10 cellular contexts compared by ENCODE assay signal in genomic region chr16:77782694-77783093, GRCh38. TPM values are rescaled to one million over a fixed set of nuclear protein-coding genes. Genes with fewer than 3 reads are reported as not detected.
A peak's percentile ranks its signal among the peaks of the same experiment; 100 is the strongest.
DNase-seq lines count a peak whose midpoint lies in the region; ATAC-seq and TF ChIP-seq lines count a peak whose summit lies in the region.
"Had no signal": no experiment of that assay in that cellular context is flagged by ENCODE, and none has a peak within 500 bp of the region (broad histone marks: within the 10 kb centered on the region; RNA-seq: fewer than 3 reads in every experiment).

No MANE protein-coding gene starts in this region.

- no peaks in the 10 kb centered on the region for H3K4me1 ChIP-seq in mesendoderm (ENCODE audit: control insufficient read depth, low read depth, low read length)
- H3K4me1 ChIP-seq: pancreas had no signal

- no peak overlapping the region for H3K4me3 Mint-ChIP-seq in activated CD8-positive, alpha-beta memory T cell treated with anti-CD3 and anti-CD28 coated beads, Interleukin-2, amount 10 ng/mL, durations not matched to agents 7 days and 5 days

- H3K4me2 ChIP-seq in mesendoderm (ENCODE audit: low read length): no peak overlapping the region

- no peak overlapping the region for H2BK5ac ChIP-seq in mesendoderm (ENCODE audit: low read length)

- DNase-seq in GM12864 (ENCODE audit: low read depth) (no peak), LNCaP clone FGC (ENCODE audit: low read depth) (no peak), astrocyte of the cerebellum (ENCODE audit: low read depth) (no peak), mesendoderm (peak; percentile 47), ureter (ENCODE audit: low spot score) (no peak)
- DNase-seq in activated CD8-positive, alpha-beta memory T cell treated with anti-CD3 and anti-CD28 coated beads for 24 hours: no peak
- no peak for DNase-seq in activated CD8-positive, alpha-beta memory T cell treated with anti-CD3 and anti-CD28 coated beads, Interleukin-2, amount 10 ng/mL, durations not matched to agents 7 days and 5 days
- DNase-seq: pancreas had no signal

- no peak overlapping the region for H3K23ac ChIP-seq in mesendoderm (ENCODE audit: low read length)

- no peak overlapping the region for H2AK5ac ChIP-seq in mesendoderm (ENCODE audit: low read length)

- no peaks in the 10 kb centered on the region for H3K4me1 Mint-ChIP-seq in activated CD8-positive, alpha-beta memory T cell treated with anti-CD3 and anti-CD28 coated beads, Interleukin-2, amount 10 ng/mL, durations not matched to agents 7 days and 5 days

- H3K27ac ChIP-seq in mesendoderm (ENCODE audit: low read depth, low read length): no peak overlapping the region
- H3K27ac ChIP-seq: pancreas, RWPE1 had no signal

- H3K27me3 Mint-ChIP-seq in activated CD8-positive, alpha-beta memory T cell treated with anti-CD3 and anti-CD28 coated beads, Interleukin-2, amount 10 ng/mL, durations not matched to agents 7 days and 5 days: peaks cover 21% of the 10 kb centered on the region

- H3K27ac Mint-ChIP-seq in activated CD8-positive, alpha-beta memory T cell treated with anti-CD3 and anti-CD28 coated beads, Interleukin-2, amount 10 ng/mL, durations not matched to agents 7 days and 5 days: no peak overlapping the region

- in situ Hi-C loops in astrocyte of the cerebellum (cut with HindIII; ENCODE audit: low sequenced_read_pairs): no loop called here

- no peaks in the 10 kb centered on the region for H3K79me1 ChIP-seq in mesendoderm (ENCODE audit: low read length)

- H4K8ac ChIP-seq in mesendoderm (ENCODE audit: low read depth, low read length): no peak overlapping the region

- no peak overlapping the region for H2BK120ac ChIP-seq in mesendoderm (ENCODE audit: low read depth, low read length)

- no peak overlapping the region for H3K4ac ChIP-seq in mesendoderm (ENCODE audit: low read depth, low read length)

- H3K9ac ChIP-seq in mesendoderm (ENCODE audit: low read length): no peak overlapping the region

- H2BK15ac ChIP-seq in mesendoderm (replicated peaks; ENCODE audit: low read depth): no peak overlapping the region

- no peak overlapping the region for H3K18ac ChIP-seq in mesendoderm (ENCODE audit: low read length)

- H3K9me3 Mint-ChIP-seq in activated CD8-positive, alpha-beta memory T cell treated with anti-CD3 and anti-CD28 coated beads, Interleukin-2, amount 10 ng/mL, durations not matched to agents 7 days and 5 days (ENCODE audit: low read depth): no peaks in the 10 kb centered on the region

- H3K27me3 ChIP-seq in mesendoderm (ENCODE audit: insufficient read depth, low read length, poor library complexity): no peaks in the 10 kb centered on the region

- no peaks in the 10 kb centered on the region for H3K36me3 ChIP-seq in mesendoderm (ENCODE audit: control insufficient read depth, insufficient read depth, low read length)
- H3K36me3 ChIP-seq: pancreas had no signal

- no peak for ATAC-seq in GM19467 (IDR thresholded peaks at IDR 0.05; ENCODE audit: unreplicated experiment)
- no peak for ATAC-seq in activated CD8-positive, alpha-beta memory T cell treated with anti-CD3 and anti-CD28 coated beads, Interleukin-2, amount 10 ng/mL, durations not matched to agents 7 days and 5 days

- no peaks in the 10 kb centered on the region for H3K79me2 ChIP-seq in mesendoderm (ENCODE audit: control insufficient read depth, insufficient read depth, low read length)

- TF ChIP-seq CTCF in GM12864 (IDR thresholded peaks at IDR 0.05; ENCODE audit: low read depth, low read length, missing control alignments): peak; percentile 33
- 0 out of 2 replicates have a peak, but pooled peaks have one; percentile 9 for TF ChIP-seq CTCF in LNCaP clone FGC (IDR thresholded peaks at IDR 0.05; ENCODE audit: control insufficient read depth, extremely low read depth, insufficient read depth)
- peak; percentile 33 for TF ChIP-seq CTCF in astrocyte of the cerebellum (IDR thresholded peaks at IDR 0.05; ENCODE audit: low read depth, low read length, missing control alignments)

- no peak overlapping the region for H3K56ac ChIP-seq in mesendoderm (ENCODE audit: low read length)

- H3K4me3 ChIP-seq in GM12864 (ENCODE audit: low read depth, low read length) (no peak overlapping the region), LNCaP clone FGC (ENCODE audit: low read depth, low read length) (no peak overlapping the region), astrocyte of the cerebellum (ENCODE audit: low read depth, low read length) (no peak overlapping the region), mesendoderm (ENCODE audit: low read length) (no peak overlapping the region)
- H3K4me3 ChIP-seq: pancreas had no signal

- no peaks in the 10 kb centered on the region for H3K36me3 Mint-ChIP-seq in activated CD8-positive, alpha-beta memory T cell treated with anti-CD3 and anti-CD28 coated beads, Interleukin-2, amount 10 ng/mL, durations not matched to agents 7 days and 5 days

- no peak overlapping the region for H4K5ac ChIP-seq in mesendoderm (ENCODE audit: low read length)

- WGBS in mesendoderm (ENCODE audit: extremely low coverage, insufficient coverage, low lambda C conversion rate): no CpG with 5 or more reads among the region's 2 CpGs

- CTCF ChIA-PET in activated CD8-positive, alpha-beta memory T cell treated with anti-CD3 and anti-CD28 coated beads, Interleukin-2, amount 10 ng/mL, durations not matched to agents 7 days and 5 days (lab: Charles Lee): no interaction called here

RNA-seq across cellular contexts. Expression of gene VAT1L, which starts 5.7 kb away (rescaled TPM):
- 33.5 TPM for polyA plus RNA-seq in mesendoderm (2013, experiment 1 of 2)
- 34.9 TPM for polyA plus RNA-seq in mesendoderm (2013, experiment 2 of 2)
- 0.65 TPM for total RNA-seq in ureter
- not detected for total RNA-seq in activated CD8-positive, alpha-beta memory T cell treated with anti-CD3 and anti-CD28 coated beads, Interleukin-2, amount 10 ng/mL, durations not matched to agents 7 days and 5 days
